In genomic region chr6:161057103-161058091, GRCh38 we compare ENCODE assay signal across 16 cellular contexts.
A peak's percentile ranks its signal among the peaks of the same experiment; 100 is the strongest.
DNase-seq lines count a peak whose midpoint lies in the region; ATAC-seq, FAIRE-seq and TF ChIP-seq lines count a peak whose summit lies in the region.
"Had no signal": no experiment of that assay in that cellular context is flagged by ENCODE, and none has a peak within 500 bp of the region (broad histone marks: within the 10 kb centered on the region; RNA-seq: fewer than 3 reads in every experiment).

No MANE protein-coding gene starts in this region.

- peaks cover 14% of the 10 kb centered on the region for H3K4me1 ChIP-seq in keratinocyte (ENCODE audit: control insufficient read depth, extremely low read depth, insufficient read depth, low read length)
- H3K4me1 ChIP-seq: transverse colon had no signal

- peak overlapping the region; percentile 70 for H3K4me2 ChIP-seq in keratinocyte (ENCODE audit: control insufficient read depth, extremely low read depth, insufficient read depth, low read depth, low read length)
- H3K4me2 ChIP-seq: BLaER1 had no signal

- H3K4me3 Mint-ChIP-seq in effector memory CD8-positive, alpha-beta T cell: no peak overlapping the region
- H3K4me3 Mint-ChIP-seq: natural killer cell treated with Interleukin-12 subunit alpha and Interleukin-12 subunit beta and Interleukin-15 and Interleukin-18, amount 100 ng/mL, for 72 hours; stimulated activated naive B cell treated with anti-CD40 and anti-IgM and Interleukin-4, amounts not matched to agents 10 μg/mL and 1 μg/mL and 100 μg/mL, for 72 hours had no signal

- TF ChIP-seq POLR2A in GM12891 (IDR thresholded peaks at IDR 0.05; ENCODE audit: low read depth, low read length): no peak

- no peaks in the 10 kb centered on the region for H3K27me3 ChIP-seq in keratinocyte (ENCODE audit: control insufficient read depth, extremely low read depth, insufficient read depth, low read length)
- H3K27me3 ChIP-seq: BLaER1, transverse colon had no signal

- peak overlapping the region; percentile 9 for H2AFZ ChIP-seq in keratinocyte (ENCODE audit: control insufficient read depth, low read length)

- no peaks in the 10 kb centered on the region for H3K9me1 ChIP-seq in keratinocyte (ENCODE audit: control insufficient read depth, extremely low read depth, insufficient read depth, low read length)

- peak overlapping the region; percentile 73 for H3K9ac ChIP-seq in keratinocyte (ENCODE audit: control insufficient read depth, extremely low read depth, insufficient read depth, low read length)
- H3K9ac ChIP-seq: BLaER1 had no signal

- TF ChIP-seq CTCF in keratinocyte (optimal IDR thresholded peaks at IDR 0.05 in 1 of 3, IDR thresholded peaks at IDR 0.05 in 1 of 3, conservative IDR thresholded peaks at IDR 0.05 in 1 of 3; ENCODE audit: extremely low read depth in 1 of 3, insufficient read depth in 2 of 3, low read length in 3 of 3): no peak

- peaks cover 9 to 20% of the 10 kb centered on the region in 2 donors for H3K4me1 Mint-ChIP-seq in effector memory CD8-positive, alpha-beta T cell (ENCODE audit: low read depth in 2 of 2)

- H3K36me3 Mint-ChIP-seq in effector memory CD8-positive, alpha-beta T cell (ENCODE audit: insufficient read depth): peaks cover 19% of the 10 kb centered on the region
- H3K36me3 Mint-ChIP-seq: natural killer cell treated with Interleukin-12 subunit alpha and Interleukin-12 subunit beta and Interleukin-15 and Interleukin-18, amount 100 ng/mL, for 72 hours had no signal

- DNase-seq in GM12891 (ENCODE audit: insufficient read length, low spot score): no peak
- peak; percentile 72 for DNase-seq in NCI-H748 treated with DMSO at 0.1 percent for 48 hours (lab: John Stamatoyannopoulos, UW)
- no peak for DNase-seq in keratinocyte (ENCODE audit: low read depth, low spot score)
- DNase-seq in effector memory CD8-positive, alpha-beta T cell: no peak
- DNase-seq in medulla oblongata (ENCODE audit: extremely low spot score): no peak
- DNase-seq: amniotic stem cell; GOT3; NCI-H2081 treated with DMSO at 0.1 percent for 48 hours; stimulated activated CD4-positive, alpha-beta T cell treated with anti-CD3 and anti-CD28 coated beads, Interleukin-12 subunit alpha, Interleukin-12 subunit beta, amount 100 ng/mL, for 4 hours; stimulated activated naive B cell treated with anti-CD40 and anti-IgM and Interleukin-4, amounts not matched to agents 10 μg/mL and 1 μg/mL and 100 μg/mL, for 72 hours; transverse colon had no signal

- H3K27ac ChIP-seq in keratinocyte (ENCODE audit: control insufficient read depth, insufficient read depth, low read length): peak overlapping the region; percentile 89
- H3K27ac ChIP-seq: BLaER1, transverse colon had no signal

- no peaks in the 10 kb centered on the region for H3K9me3 Mint-ChIP-seq in effector memory CD8-positive, alpha-beta T cell
- H3K9me3 Mint-ChIP-seq: natural killer cell treated with Interleukin-12 subunit alpha and Interleukin-12 subunit beta and Interleukin-15 and Interleukin-18, amount 100 ng/mL, for 72 hours had no signal

- dilution Hi-C loops in keratinocyte (cut with MboI; ENCODE audit: extremely low pct_ligation_motif_present, low sequenced_read_pairs): no loop called here

- FAIRE-seq in GM12891 (lab: Jason Lieb, UNC) (peak; percentile 40), keratinocyte (lab: Jason Lieb, UNC) (peak; percentile 79)

- H3K27me3 Mint-ChIP-seq in effector memory CD8-positive, alpha-beta T cell: no peaks in the 10 kb centered on the region
- H3K27me3 Mint-ChIP-seq: natural killer cell treated with Interleukin-12 subunit alpha and Interleukin-12 subunit beta and Interleukin-15 and Interleukin-18, amount 100 ng/mL, for 72 hours; stimulated activated naive B cell treated with anti-CD40 and anti-IgM and Interleukin-4, amounts not matched to agents 10 μg/mL and 1 μg/mL and 100 μg/mL, for 72 hours had no signal

- no peaks in the 10 kb centered on the region for H3K9me3 ChIP-seq in keratinocyte (ENCODE audit: control insufficient read depth, low read depth, low read length)
- H3K9me3 ChIP-seq: transverse colon had no signal

- no peaks in the 10 kb centered on the region for H4K20me1 ChIP-seq in keratinocyte (ENCODE audit: control insufficient read depth, extremely low read depth, insufficient read depth, low read length)

- no peaks in the 10 kb centered on the region for H3K36me3 ChIP-seq in keratinocyte (ENCODE audit: control insufficient read depth in 2 of 2, extremely low read depth in 1 of 2, insufficient read depth in 2 of 2, low read length in 2 of 2)
- H3K36me3 ChIP-seq: transverse colon had no signal

- peak overlapping the region in 1 of 2 donors; percentile 22 for H3K27ac Mint-ChIP-seq in effector memory CD8-positive, alpha-beta T cell
- H3K27ac Mint-ChIP-seq: natural killer cell treated with Interleukin-12 subunit alpha and Interleukin-12 subunit beta and Interleukin-15 and Interleukin-18, amount 100 ng/mL, for 72 hours; stimulated activated naive B cell treated with anti-CD40 and anti-IgM and Interleukin-4, amounts not matched to agents 10 μg/mL and 1 μg/mL and 100 μg/mL, for 72 hours had no signal

- peak; percentile 44 for ATAC-seq in HG02938 (IDR thresholded peaks at IDR 0.05; ENCODE audit: unreplicated experiment)
- no peak for ATAC-seq in effector memory CD8-positive, alpha-beta T cell (replicated peaks)
- no peak for ATAC-seq in GM21526 (IDR thresholded peaks at IDR 0.05; ENCODE audit: low FRiP score, unreplicated experiment)
- ATAC-seq: natural killer cell treated with Interleukin-12 subunit alpha and Interleukin-12 subunit beta and Interleukin-15 and Interleukin-18, amount 100 ng/mL, for 72 hours; stimulated activated naive B cell treated with anti-CD40 and anti-IgM and Interleukin-4, amounts not matched to agents 10 μg/mL and 1 μg/mL and 100 μg/mL, for 72 hours had no signal

- peak overlapping the region in 2 of 3 experiments; percentile 5 to 35 for H3K4me3 ChIP-seq in keratinocyte (ENCODE audit: control insufficient read depth in 2 of 3, extremely low read depth in 1 of 3, insufficient read depth in 2 of 3, low read depth in 1 of 3, low read length in 3 of 3)
- H3K4me3 ChIP-seq: BLaER1, lung, transverse colon had no signal

- H3K79me2 ChIP-seq in keratinocyte (ENCODE audit: control insufficient read depth, insufficient read depth, low read length): peaks cover 6% of the 10 kb centered on the region

TF ChIP-seq in GM12891, 5 proteins besides CTCF, POLR2A, EP300 and RAD21:
- TF ChIP-seq TAF1 (IDR thresholded peaks at IDR 0.05; ENCODE audit: low read depth, low read length) (no peak), POU2F2 (IDR thresholded peaks at IDR 0.05; ENCODE audit: low read depth, low read length) (no peak), PAX5 (IDR thresholded peaks at IDR 0.05; ENCODE audit: insufficient read depth, low read length, severe bottlenecking) (no peak), POLR2AphosphoS5 (IDR thresholded peaks at IDR 0.05; ENCODE audit: low read depth, low read length) (no peak), SPI1 (IDR thresholded peaks at IDR 0.05; ENCODE audit: low read depth, low read length) (no peak)
